17 cellular contexts compared by ENCODE assay signal in the genomic region with DNA sequence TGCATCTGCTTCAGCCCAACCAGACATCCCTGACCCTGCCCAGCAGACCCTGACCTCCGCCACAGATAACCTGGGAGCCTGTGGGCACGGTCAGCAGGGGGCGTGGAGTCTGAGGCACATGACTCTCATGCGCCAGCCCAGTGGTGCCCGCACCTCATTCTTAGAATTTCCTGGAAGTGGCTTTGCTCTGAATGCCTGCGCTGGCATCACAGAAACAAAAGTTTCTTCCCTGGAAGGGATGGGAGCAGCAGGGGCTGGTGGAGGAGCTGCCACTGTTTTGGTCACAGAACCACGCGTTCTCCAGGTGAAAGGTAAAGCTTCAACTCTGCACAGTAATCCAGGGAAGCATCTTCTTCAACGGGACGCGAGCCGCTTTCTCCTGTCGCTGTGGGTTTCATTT.
DNase-seq lines count a peak whose midpoint lies in the region; ATAC-seq and TF ChIP-seq lines count a peak whose summit lies in the region.
"Had no signal": no experiment of that assay in that cellular context is flagged by ENCODE, and none has a peak within 500 bp of the region (broad histone marks: within the 10 kb centered on the region; RNA-seq: fewer than 3 reads in every experiment).

No MANE protein-coding gene starts in this region.

- no peak overlapping the region for H3K14ac ChIP-seq in mesenchymal stem cell (ENCODE audit: low read length in 2 of 2)

- peak overlapping the region; percentile 23; the same call in 1 of the 2 replicates for H3K9ac ChIP-seq in PC-3 (ENCODE audit: low read length)
- H3K9ac ChIP-seq in mesenchymal stem cell (ENCODE audit: low read length), result peak overlapping the region; percentile 48
- H3K9ac ChIP-seq: BLaER1 had no signal

- no peak overlapping the region for H3K4ac ChIP-seq in mesenchymal stem cell (ENCODE audit: low read depth in 1 of 2, low read length in 2 of 2)

- H2BK120ac ChIP-seq in mesenchymal stem cell (ENCODE audit: low read depth, low read length), result no peak overlapping the region

- no peak overlapping the region for H2AFZ ChIP-seq in PC-3 (ENCODE audit: low read length)
- H2AFZ ChIP-seq in mesenchymal stem cell (ENCODE audit: low read depth, low read length), result no peak overlapping the region

- H3K79me1 ChIP-seq in mesenchymal stem cell (replicated peaks; ENCODE audit: low read length, poor library complexity, severe bottlenecking), result no peaks in the 10 kb centered on the region

- no peaks in the 10 kb centered on the region for H4K20me1 ChIP-seq in PC-3 (ENCODE audit: low read length)
- H4K20me1 ChIP-seq: BLaER1 had no signal

- no peak overlapping the region for H3K23ac ChIP-seq in mesenchymal stem cell (ENCODE audit: low read length in 2 of 2)

- 94% methylated on average over 13 of the region's 13 CpGs for WGBS in mesenchymal stem cell

- POLR2A ChIA-PET in PC-3 (lab: Charles Lee; ENCODE audit: unreplicated experiment), result no interaction called here

- H4K8ac ChIP-seq in mesenchymal stem cell (ENCODE audit: low read length), result no peak overlapping the region

- no peak overlapping the region for H3K4me3 ChIP-seq in PC-3 (ENCODE audit: low read length)
- no peak overlapping the region for H3K4me3 ChIP-seq in mesenchymal stem cell (ENCODE audit: insufficient read depth in 1 of 2, low read depth in 1 of 2, low read length in 2 of 2)
- H3K4me3 ChIP-seq: A549, BLaER1, gastroesophageal sphincter, lower lobe of right lung, smooth muscle cell had no signal

- H3K27ac ChIP-seq in PC-3 (ENCODE audit: low read length), result peak overlapping the region; percentile 97
- no peak overlapping the region for H3K27ac ChIP-seq in mesenchymal stem cell (ENCODE audit: low read length, poor library complexity, severe bottlenecking)
- H3K27ac ChIP-seq: A549, BLaER1, gastroesophageal sphincter, lower lobe of right lung had no signal

- no peak for ATAC-seq in PC-3
- ATAC-seq in activated naive CD4-positive, alpha-beta T cell treated with anti-CD3 and anti-CD28 coated beads, Interleukin-2, amount 50 U/mL, for 72 hours, result no peak
- ATAC-seq in HG02938 (IDR thresholded peaks at IDR 0.05; ENCODE audit: unreplicated experiment), result no peak
- ATAC-seq: A549 had no signal

- no peaks in the 10 kb centered on the region for H3F3A ChIP-seq in PC-3 (ENCODE audit: low read length, unreplicated experiment)

- H3K79me2 ChIP-seq in PC-3 (ENCODE audit: low read length), result no peaks in the 10 kb centered on the region

- H3K9me2 ChIP-seq in PC-3 (replicated peaks; ENCODE audit: low read length), result no peaks in the 10 kb centered on the region

- H3K18ac ChIP-seq in mesenchymal stem cell (ENCODE audit: low read depth in 1 of 2, low read length in 2 of 2), result no peak overlapping the region

- H3K4me1 ChIP-seq in PC-3 (ENCODE audit: insufficient read depth, low read length) (peaks cover 64% of the 10 kb centered on the region), mesenchymal stem cell (ENCODE audit: control insufficient read depth, insufficient read depth, low read depth, low read length) (peaks cover 15% of the 10 kb centered on the region)
- H3K4me1 ChIP-seq: A549 had no signal

- H3K9me3 ChIP-seq in PC-3 (ENCODE audit: low read length) (no peaks in the 10 kb centered on the region), mesenchymal stem cell (ENCODE audit: control insufficient read depth, low read length) (no peaks in the 10 kb centered on the region)
- H3K9me3 ChIP-seq: A549, BLaER1, gastroesophageal sphincter, lower lobe of right lung had no signal

- H3K36me3 ChIP-seq in PC-3 (ENCODE audit: low read depth, low read length) (no peaks in the 10 kb centered on the region), mesenchymal stem cell (ENCODE audit: control insufficient read depth in 1 of 2, insufficient read depth in 2 of 2, low read depth in 1 of 2, low read length in 2 of 2) (no peaks in the 10 kb centered on the region)
- H3K36me3 ChIP-seq: BLaER1, gastroesophageal sphincter, lower lobe of right lung had no signal

- TF ChIP-seq CTCF in PC-3 (conservative IDR thresholded peaks at IDR 0.05; ENCODE audit: low read depth, low read length) (no peak), GM20000 (IDR thresholded peaks at IDR 0.05; ENCODE audit: extremely low read depth, missing control alignments) (no peak)

- peaks cover 12 to 37% of the 10 kb centered on the region in 2 donors for H3K36me3 Mint-ChIP-seq in activated naive CD4-positive, alpha-beta T cell treated with anti-CD3 and anti-CD28 coated beads, Interleukin-2, amount 50 U/mL, for 72 hours

- DNase-seq in activated CD8-positive, alpha-beta memory T cell treated with anti-CD3 and anti-CD28 coated beads for 24 hours, result peak; percentile 57
- DNase-seq in activated CD8-positive, alpha-beta memory T cell treated with anti-CD3 and anti-CD28 coated beads, Interleukin-2, amount 50 U/mL, for 4 hours, result no peak
- DNase-seq in PC-3 (no peak), mesenchymal stem cell (no peak), DMS79 (lab: John Stamatoyannopoulos, UW) (no peak), GM20000 (ENCODE audit: low spot score) (no peak)
- DNase-seq in activated naive CD4-positive, alpha-beta T cell treated with anti-CD3 and anti-CD28 coated beads, Interleukin-2, amount 50 U/mL, for 72 hours (ENCODE audit: low spot score in 2 of 2), result no peak
- DNase-seq: anterior cingulate cortex, Karpas-422, lower lobe of right lung, NCI-H1105 treated with DMSO at 0.1 percent for 48 hours, NCI-H524 had no signal

- intact Hi-C loops in PC-3 (cut with micrococcal nuclease), result loop anchor here (2.0 kb wide), 1 partner anchor 68 kb away; the partner anchor contains the start of gene DUSP22

- H3K9me3 Mint-ChIP-seq in activated naive CD4-positive, alpha-beta T cell treated with anti-CD3 and anti-CD28 coated beads, Interleukin-2, amount 50 U/mL, for 72 hours, result no peaks in the 10 kb centered on the region

- peak overlapping the region; percentile 97 to 99 for H3K27ac Mint-ChIP-seq in activated naive CD4-positive, alpha-beta T cell treated with anti-CD3 and anti-CD28 coated beads, Interleukin-2, amount 50 U/mL, for 72 hours

- H3K27me3 ChIP-seq in PC-3 (ENCODE audit: low read length) (no peaks in the 10 kb centered on the region), mesenchymal stem cell (ENCODE audit: control insufficient read depth in 1 of 2, insufficient read depth in 1 of 2, low read length in 2 of 2) (peaks cover 0 to 20% of the 10 kb centered on the region in 2 experiments)
- H3K27me3 ChIP-seq: BLaER1 had no signal

- BruUV-seq in PC-3 (replicated peaks; lab: Mats Ljungman, UMichigan), result no TSS peak

- H2AK5ac ChIP-seq in mesenchymal stem cell (ENCODE audit: low read length, severe bottlenecking), result no peak overlapping the region

- CTCF ChIA-PET in PC-3 (lab: Charles Lee), result no interaction called here

- no peak overlapping the region for H2BK15ac ChIP-seq in mesenchymal stem cell (ENCODE audit: low read depth, poor library complexity, severe bottlenecking)

- H2BK12ac ChIP-seq in mesenchymal stem cell (ENCODE audit: low read length in 2 of 2), result no peak overlapping the region

- no peak overlapping the region for H2BK5ac ChIP-seq in mesenchymal stem cell (ENCODE audit: low read depth, low read length, poor library complexity, severe bottlenecking)

- no peak overlapping the region for H4K91ac ChIP-seq in mesenchymal stem cell (ENCODE audit: low read length)

- H3K4me2 ChIP-seq in PC-3 (ENCODE audit: low read length), result 0 out of 2 replicates have a peak overlapping the region, but pooled peaks have one; percentile 5
- no peak overlapping the region for H3K4me2 ChIP-seq in mesenchymal stem cell (ENCODE audit: low read length, poor library complexity, severe bottlenecking)
- H3K4me2 ChIP-seq: A549, smooth muscle cell had no signal
